ENCODE assay signal across 1 cellular context in genomic region chr6:37102299-37103168, GRCh38.
TF ChIP-seq lines count a peak whose summit lies in the region.

No MANE protein-coding gene starts in this region.

TF ChIP-seq in HepG2, 621 proteins besides CTCF, POLR2A, EP300 and RAD21 (continued from another document and continues in another):
- TF ChIP-seq ZNF276 (CRISPR knock-in tag; IDR thresholded peaks at IDR 0.05; ENCODE audit: low read depth), result no peak
- no peak for TF ChIP-seq SMARCE1 (IDR thresholded peaks at IDR 0.05; ENCODE audit: borderline replicate concordance)
- TF ChIP-seq MED8 (CRISPR knock-in tag; IDR thresholded peaks at IDR 0.05; ENCODE audit: insufficient replicate concordance), result no peak
- peak; percentile 83 for TF ChIP-seq MAX (IDR thresholded peaks at IDR 0.05)
- peak; percentile 66; the same call in 1 of the 2 replicates for TF ChIP-seq MTA1 (CRISPR knock-in tag; IDR thresholded peaks at IDR 0.05; ENCODE audit: borderline replicate concordance)
- no peak; the same call in 1 of the 2 replicates for TF ChIP-seq KMT2A (CRISPR knock-in tag; IDR thresholded peaks at IDR 0.05)
- peak; percentile 34; the same call in 1 of the 2 replicates for TF ChIP-seq GFI1 (CRISPR knock-in tag; IDR thresholded peaks at IDR 0.05; ENCODE audit: borderline replicate concordance)
- no peak for TF ChIP-seq ZNF143 (CRISPR knock-in tag; IDR thresholded peaks at IDR 0.05)
- TF ChIP-seq PCBP2 (optimal IDR thresholded peaks at IDR 0.05; ENCODE audit: low read depth, low read length, poor library complexity, severe bottlenecking), result no peak
- peak; percentile 87; the same call in 1 of the 2 replicates for TF ChIP-seq ZNF142 (CRISPR knock-in tag; IDR thresholded peaks at IDR 0.05)
- TF ChIP-seq CEBPG (CRISPR knock-in tag; IDR thresholded peaks at IDR 0.05), result no peak; the same call in 1 of the 2 replicates
- TF ChIP-seq XRCC5 (optimal IDR thresholded peaks at IDR 0.05; ENCODE audit: low read length), result peak; percentile 91
- no peak for TF ChIP-seq TCF7L2 (IDR thresholded peaks at IDR 0.05; ENCODE audit: low read depth, low read length)
- TF ChIP-seq ZNF549 (CRISPR knock-in tag; IDR thresholded peaks at IDR 0.05), result no peak
- TF ChIP-seq ZNF296 (CRISPR knock-in tag; conservative IDR thresholded peaks at IDR 0.05), result no peak
- TF ChIP-seq GLI4 (CRISPR knock-in tag; IDR thresholded peaks at IDR 0.05; ENCODE audit: borderline replicate concordance), result no peak
- TF ChIP-seq, protein P1, sequence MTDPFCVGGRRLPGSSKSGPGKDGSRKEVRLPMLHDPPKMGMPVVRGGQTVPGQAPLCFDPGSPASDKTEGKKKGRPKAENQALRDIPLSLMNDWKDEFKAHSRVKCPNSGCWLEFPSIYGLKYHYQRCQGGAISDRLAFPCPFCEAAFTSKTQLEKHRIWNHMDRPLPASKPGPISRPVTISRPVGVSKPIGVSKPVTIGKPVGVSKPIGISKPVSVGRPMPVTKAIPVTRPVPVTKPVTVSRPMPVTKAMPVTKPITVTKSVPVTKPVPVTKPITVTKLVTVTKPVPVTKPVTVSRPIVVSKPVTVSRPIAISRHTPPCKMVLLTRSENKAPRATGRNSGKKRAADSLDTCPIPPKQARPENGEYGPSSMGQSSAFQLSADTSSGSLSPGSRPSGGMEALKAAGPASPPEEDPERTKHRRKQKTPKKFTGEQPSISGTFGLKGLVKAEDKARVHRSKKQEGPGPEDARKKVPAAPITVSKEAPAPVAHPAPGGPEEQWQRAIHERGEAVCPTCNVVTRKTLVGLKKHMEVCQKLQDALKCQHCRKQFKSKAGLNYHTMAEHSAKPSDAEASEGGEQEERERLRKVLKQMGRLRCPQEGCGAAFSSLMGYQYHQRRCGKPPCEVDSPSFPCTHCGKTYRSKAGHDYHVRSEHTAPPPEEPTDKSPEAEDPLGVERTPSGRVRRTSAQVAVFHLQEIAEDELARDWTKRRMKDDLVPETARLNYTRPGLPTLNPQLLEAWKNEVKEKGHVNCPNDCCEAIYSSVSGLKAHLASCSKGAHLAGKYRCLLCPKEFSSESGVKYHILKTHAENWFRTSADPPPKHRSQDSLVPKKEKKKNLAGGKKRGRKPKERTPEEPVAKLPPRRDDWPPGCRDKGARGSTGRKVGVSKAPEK (CRISPR knock-in tag; IDR thresholded peaks at IDR 0.05; ENCODE audit: borderline replicate concordance), result no peak; the same call in 1 of the 2 replicates
- no peak; the same call in 1 of the 2 replicates for TF ChIP-seq TSC22D2 (CRISPR knock-in tag; IDR thresholded peaks at IDR 0.05; ENCODE audit: borderline replicate concordance)
- peak; percentile 16 for TF ChIP-seq ETV6 (CRISPR knock-in tag; conservative IDR thresholded peaks at IDR 0.05)
- TF ChIP-seq REL (CRISPR knock-in tag; conservative IDR thresholded peaks at IDR 0.05), result no peak
- no peak for TF ChIP-seq MAFG (CRISPR knock-in tag; IDR thresholded peaks at IDR 0.05)
- TF ChIP-seq POLR2AphosphoS2 (IDR thresholded peaks at IDR 0.05; ENCODE audit: low read depth, low read length), result no peak
- TF ChIP-seq ISX (CRISPR knock-in tag; conservative IDR thresholded peaks at IDR 0.05), result no peak
- TF ChIP-seq THAP9 (CRISPR knock-in tag; IDR thresholded peaks at IDR 0.05; ENCODE audit: borderline replicate concordance), result no peak; the same call in 1 of the 2 replicates
- TF ChIP-seq NFATC3 (CRISPR knock-in tag; IDR thresholded peaks at IDR 0.05), result no peak
- TF ChIP-seq ZNF557 (CRISPR knock-in tag; IDR thresholded peaks at IDR 0.05), result no peak
- TF ChIP-seq, protein P2, sequence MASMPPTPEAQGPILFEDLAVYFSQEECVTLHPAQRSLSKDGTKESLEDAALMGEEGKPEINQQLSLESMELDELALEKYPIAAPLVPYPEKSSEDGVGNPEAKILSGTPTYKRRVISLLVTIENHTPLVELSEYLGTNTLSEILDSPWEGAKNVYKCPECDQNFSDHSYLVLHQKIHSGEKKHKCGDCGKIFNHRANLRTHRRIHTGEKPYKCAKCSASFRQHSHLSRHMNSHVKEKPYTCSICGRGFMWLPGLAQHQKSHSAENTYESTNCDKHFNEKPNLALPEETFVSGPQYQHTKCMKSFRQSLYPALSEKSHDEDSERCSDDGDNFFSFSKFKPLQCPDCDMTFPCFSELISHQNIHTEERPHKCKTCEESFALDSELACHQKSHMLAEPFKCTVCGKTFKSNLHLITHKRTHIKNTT (CRISPR knock-in tag; IDR thresholded peaks at IDR 0.05), result no peak
- TF ChIP-seq REXO4 (CRISPR knock-in tag; IDR thresholded peaks at IDR 0.05; ENCODE audit: borderline replicate concordance), result no peak
- no peak for TF ChIP-seq HMGA1 (CRISPR knock-in tag; conservative IDR thresholded peaks at IDR 0.05)
- no peak; the same call in 1 of the 2 replicates for TF ChIP-seq ZBTB39 (CRISPR knock-in tag; IDR thresholded peaks at IDR 0.05)
- no peak for TF ChIP-seq ZNF20 (CRISPR knock-in tag; IDR thresholded peaks at IDR 0.05)
- peak; percentile 35; the same call in 1 of the 2 replicates for TF ChIP-seq ZNF800 (CRISPR knock-in tag; IDR thresholded peaks at IDR 0.05)
- TF ChIP-seq POGK (CRISPR knock-in tag; conservative IDR thresholded peaks at IDR 0.05), result no peak
- TF ChIP-seq HDAC6 (IDR thresholded peaks at IDR 0.05; ENCODE audit: low read depth, low read length), result no peak; the same call in 1 of the 2 replicates
- 0 out of 2 replicates have a peak, but pooled peaks have one; percentile 7 for TF ChIP-seq MAF1 (CRISPR knock-in tag; IDR thresholded peaks at IDR 0.05; ENCODE audit: borderline replicate concordance)
- peak; percentile 86 for TF ChIP-seq ZNF761 (CRISPR knock-in tag; conservative IDR thresholded peaks at IDR 0.05)
